In genomic region chr13:80757694-80758093, GRCh38 we compare ENCODE assay signal across 27 cellular contexts.
"Had no signal": no experiment of that assay in that cellular context is flagged by ENCODE, and none has a peak within 500 bp of the region (broad histone marks: within the 10 kb centered on the region; RNA-seq: fewer than 3 reads in every experiment).

No MANE protein-coding gene starts in this region.

- FAIRE-seq: urothelium cell line had no signal

- H3K27me3 ChIP-seq: stomach, suprapubic skin, testis, thyroid gland, tibial artery, tibial nerve, transverse colon, upper lobe of left lung, upper lobe of right lung, uterus, vagina had no signal

- DNase-seq: stimulated activated CD4-positive, alpha-beta T cell treated with anti-CD3 and anti-CD28 coated beads, Interleukin-2, amount 100 ng/mL, for 48 hours; stimulated activated CD4-positive, alpha-beta T cell treated with anti-CD3 and anti-CD28 coated beads, Interleukin-4, amount 100 ng/mL, for 1 hour; stimulated activated CD4-positive, alpha-beta T cell treated with anti-CD3 and anti-CD28 coated beads, Interleukin-4, amount 100 ng/mL, for 24 hours; stimulated activated CD4-positive, alpha-beta T cell treated with anti-CD3 and anti-CD28 coated beads, Interleukin-4, amount 100 ng/mL, for 4 hours; stimulated activated CD8-positive, alpha-beta memory T cell treated with anti-CD3 and anti-CD28 coated beads, Interleukin-4, amount 100 ng/mL, for 48 hours; stimulated activated naive B cell treated with anti-CD40 and anti-IgM and Interleukin-4, amounts not matched to agents 10 μg/mL and 1 μg/mL and 100 μg/mL, for 72 hours; stimulated activated naive CD4-positive, alpha-beta T cell; stimulated activated naive CD4-positive, alpha-beta T cell treated with Interleukin-2 at 50 U/mL for 16 hours; stimulated activated naive CD8-positive, alpha-beta T cell treated with anti-CD3 and anti-CD28 coated beads, Interleukin-15, amount 100 ng/mL, for 72 hours; stimulated activated naive CD8-positive, alpha-beta T cell treated with anti-CD3 and anti-CD28 coated beads, Interleukin-15, Interleukin-2, amounts not matched to agents 100 U/mL and 50 U/mL, for 24 hours; stomach; substantia nigra; testis; thyroid gland; tibial artery; transverse colon; trophoblast cell; upper lobe of left lung; upper lobe of right lung; uterus had no signal

- H3K36me3 ChIP-seq: stomach, suprapubic skin, thoracic aorta, thyroid gland, tibial artery, tibial nerve, transverse colon, upper lobe of left lung, upper lobe of right lung, uterus, vagina had no signal

- H3K4me3 ChIP-seq: stomach, suprapubic skin, testis, thoracic aorta, thyroid gland, tibial artery, tibial nerve, transverse colon, upper lobe of left lung, upper lobe of right lung, uterus, vagina had no signal

- H3K4me1 ChIP-seq: stomach, suprapubic skin, testis, thyroid gland, tibial artery, transverse colon, upper lobe of left lung, upper lobe of right lung, uterus, vagina had no signal

- H3K27ac ChIP-seq: stomach, suprapubic skin, testis, thoracic aorta, thyroid gland, tibial artery, tibial nerve, transverse colon, upper lobe of left lung, upper lobe of right lung, uterus, vagina had no signal

- ATAC-seq: stimulated activated effector memory CD8-positive, alpha-beta T cell treated with anti-CD3 and anti-CD28 coated beads, Interleukin-12 subunit alpha, Interleukin-12 subunit beta, amount 100 ng/mL, for 72 hours; stimulated activated memory B cell treated with anti-CD40 and anti-IgM and Interleukin-4, amounts not matched to agents 10 μg/mL and 1 μg/mL and 100 μg/mL, for 72 hours; stimulated activated naive B cell treated with anti-CD40 and anti-IgM and Interleukin-4, amounts not matched to agents 10 μg/mL and 1 μg/mL and 100 μg/mL, for 72 hours; stimulated activated naive CD8-positive, alpha-beta T cell treated with anti-CD3 and anti-CD28 coated beads, Interleukin-15, amount 100 ng/mL, for 72 hours; stimulated activated naive CD8-positive, alpha-beta T cell treated with anti-CD3 and anti-CD28 coated beads, Interleukin-15, Interleukin-2, amounts not matched to agents 100 U/mL and 50 U/mL, for 24 hours; upper lobe of right lung had no signal

- H3K9me3 ChIP-seq: stomach, suprapubic skin, testis, thoracic aorta, thyroid gland, tibial artery, tibial nerve, transverse colon, upper lobe of left lung, upper lobe of right lung, uterus, vagina had no signal
